Comparison of ENCODE assay signal across 1 cellular context in the genomic region with DNA sequence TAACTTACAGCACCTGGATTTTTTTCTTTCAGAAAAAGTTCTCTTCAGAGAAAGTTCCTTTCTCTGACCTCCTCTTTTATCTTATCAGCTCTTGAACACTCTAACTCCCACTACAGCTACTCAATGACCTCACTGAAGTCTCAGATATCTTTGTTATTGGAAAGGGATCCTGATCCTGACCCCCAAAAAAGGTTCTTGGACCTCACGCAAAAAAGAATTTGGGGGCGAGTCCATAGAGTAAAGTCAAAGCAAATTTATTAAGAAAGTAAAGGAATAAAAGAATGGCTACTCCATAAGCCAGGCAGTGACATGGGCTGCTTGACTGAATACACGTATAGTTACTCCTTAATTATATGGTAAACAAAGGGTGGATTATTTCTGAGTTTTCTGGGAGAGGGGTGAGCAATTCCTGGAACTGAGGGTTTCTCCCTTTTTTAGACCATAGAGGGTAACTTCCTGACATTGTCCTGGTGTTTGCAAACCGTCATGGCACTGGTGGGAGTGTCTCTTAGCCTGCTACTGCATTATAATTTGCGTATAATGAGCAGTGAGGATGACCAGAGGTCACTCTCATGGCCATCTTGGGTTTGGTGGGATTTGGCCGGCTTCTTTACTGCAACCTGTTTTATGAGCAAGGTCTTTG.
TF ChIP-seq lines count a peak whose summit lies in the region.

No MANE protein-coding gene starts in this region.

TF ChIP-seq in K562, 482 proteins besides CTCF, POLR2A, EP300 and RAD21 (continued from another document and continues in another):
- TF ChIP-seq RREB1 (CRISPR knock-in tag; IDR thresholded peaks at IDR 0.05) (no peak), NELFE (IDR thresholded peaks at IDR 0.05; ENCODE audit: insufficient read depth, insufficient read length) (no peak), HNRNPK (IDR thresholded peaks at IDR 0.05; ENCODE audit: low read depth, low read length, poor library complexity, severe bottlenecking) (no peak), ATF2 (CRISPR knock-in tag; IDR thresholded peaks at IDR 0.05) (no peak), POLR2AphosphoS5 (IDR thresholded peaks at IDR 0.05; ENCODE audit: control insufficient read depth, insufficient read depth, low read depth, low read length) (peak; percentile 87), ZFP1 (CRISPR knock-in tag; IDR thresholded peaks at IDR 0.05) (no peak), RFX5 (IDR thresholded peaks at IDR 0.05; ENCODE audit: low read depth, low read length) (no peak), NFIC (IDR thresholded peaks at IDR 0.05) (peak; percentile 86), L3MBTL2 (IDR thresholded peaks at IDR 0.05) (peak; percentile 13; the same call in 1 of the 2 replicates), ESRRB (CRISPR knock-in tag; IDR thresholded peaks at IDR 0.05; ENCODE audit: borderline replicate concordance) (no peak), SREBF2 (CRISPR knock-in tag; IDR thresholded peaks at IDR 0.05) (no peak), SRF (CRISPR knock-in tag; IDR thresholded peaks at IDR 0.05) (peak in 1 of 2 experiments; percentile 97; a peak in 2 of 4 replicates), ZNF766 (CRISPR knock-in tag; conservative IDR thresholded peaks at IDR 0.05) (peak; percentile 88), YBX1 (IDR thresholded peaks at IDR 0.05) (no peak), NCOA1 (IDR thresholded peaks at IDR 0.05; ENCODE audit: low read depth) (peak; percentile 90), CBFB (CRISPR knock-in tag; IDR thresholded peaks at IDR 0.05) (no peak), ARHGAP35 (IDR thresholded peaks at IDR 0.05; ENCODE audit: partially characterized antibody) (no peak), SMARCC2 (IDR thresholded peaks at IDR 0.05; ENCODE audit: low read depth) (peak; percentile 98), DIDO1 (tag; IDR thresholded peaks at IDR 0.05; ENCODE audit: low read depth) (no peak), ZNF133 (CRISPR knock-in tag; IDR thresholded peaks at IDR 0.05) (no peak), PRPF4 (IDR thresholded peaks at IDR 0.05; ENCODE audit: insufficient read depth, low read depth, low read length, poor library complexity, severe bottlenecking) (no peak), ZNF165 (CRISPR knock-in tag; IDR thresholded peaks at IDR 0.05; ENCODE audit: borderline replicate concordance) (no peak), EHMT2 (IDR thresholded peaks at IDR 0.05) (peak; percentile 75; the same call in 1 of the 2 replicates), RBFOX2 (IDR thresholded peaks at IDR 0.05; ENCODE audit: low read depth, low read length) (peak; percentile 48), PPARD (CRISPR knock-in tag; IDR thresholded peaks at IDR 0.05) (no peak), KDM5B (IDR thresholded peaks at IDR 0.05; ENCODE audit: insufficient replicate concordance, low read depth, low read length) (peak; percentile 46), CEBPG (CRISPR knock-in tag; IDR thresholded peaks at IDR 0.05) (no peak), CEBPG (tag; conservative IDR thresholded peaks at IDR 0.05 in 1 of 2, IDR thresholded peaks at IDR 0.05 in 1 of 2) (no peak), TOE1 (IDR thresholded peaks at IDR 0.05; ENCODE audit: borderline replicate concordance) (no peak), TOE1 (CRISPR knock-in tag; IDR thresholded peaks at IDR 0.05; ENCODE audit: borderline replicate concordance, low read depth) (no peak), MAX (CRISPR knock-in tag; IDR thresholded peaks at IDR 0.05) (no peak), VEZF1 (CRISPR knock-in tag; IDR thresholded peaks at IDR 0.05) (peak; percentile 58), TRIM24 (IDR thresholded peaks at IDR 0.05) (peak; percentile 95 to 96), KDM2B (CRISPR knock-in tag; IDR thresholded peaks at IDR 0.05) (no peak), KAT7 (CRISPR knock-in tag; IDR thresholded peaks at IDR 0.05; ENCODE audit: borderline replicate concordance) (no peak), ZHX1 (conservative IDR thresholded peaks at IDR 0.05; ENCODE audit: low read length) (no peak)
- TF ChIP-seq, protein P1, sequence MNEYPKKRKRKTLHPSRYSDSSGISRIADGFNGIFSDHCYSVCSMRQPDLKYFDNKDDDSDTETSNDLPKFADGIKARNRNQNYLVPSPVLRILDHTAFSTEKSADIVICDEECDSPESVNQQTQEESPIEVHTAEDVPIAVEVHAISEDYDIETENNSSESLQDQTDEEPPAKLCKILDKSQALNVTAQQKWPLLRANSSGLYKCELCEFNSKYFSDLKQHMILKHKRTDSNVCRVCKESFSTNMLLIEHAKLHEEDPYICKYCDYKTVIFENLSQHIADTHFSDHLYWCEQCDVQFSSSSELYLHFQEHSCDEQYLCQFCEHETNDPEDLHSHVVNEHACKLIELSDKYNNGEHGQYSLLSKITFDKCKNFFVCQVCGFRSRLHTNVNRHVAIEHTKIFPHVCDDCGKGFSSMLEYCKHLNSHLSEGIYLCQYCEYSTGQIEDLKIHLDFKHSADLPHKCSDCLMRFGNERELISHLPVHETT (CRISPR knock-in tag; conservative IDR thresholded peaks at IDR 0.05 in 1 of 2, IDR thresholded peaks at IDR 0.05 in 1 of 2), result peak in 1 of 2 experiments; percentile 27; a peak in 1 of 4 replicates
- TF ChIP-seq, protein P2, sequence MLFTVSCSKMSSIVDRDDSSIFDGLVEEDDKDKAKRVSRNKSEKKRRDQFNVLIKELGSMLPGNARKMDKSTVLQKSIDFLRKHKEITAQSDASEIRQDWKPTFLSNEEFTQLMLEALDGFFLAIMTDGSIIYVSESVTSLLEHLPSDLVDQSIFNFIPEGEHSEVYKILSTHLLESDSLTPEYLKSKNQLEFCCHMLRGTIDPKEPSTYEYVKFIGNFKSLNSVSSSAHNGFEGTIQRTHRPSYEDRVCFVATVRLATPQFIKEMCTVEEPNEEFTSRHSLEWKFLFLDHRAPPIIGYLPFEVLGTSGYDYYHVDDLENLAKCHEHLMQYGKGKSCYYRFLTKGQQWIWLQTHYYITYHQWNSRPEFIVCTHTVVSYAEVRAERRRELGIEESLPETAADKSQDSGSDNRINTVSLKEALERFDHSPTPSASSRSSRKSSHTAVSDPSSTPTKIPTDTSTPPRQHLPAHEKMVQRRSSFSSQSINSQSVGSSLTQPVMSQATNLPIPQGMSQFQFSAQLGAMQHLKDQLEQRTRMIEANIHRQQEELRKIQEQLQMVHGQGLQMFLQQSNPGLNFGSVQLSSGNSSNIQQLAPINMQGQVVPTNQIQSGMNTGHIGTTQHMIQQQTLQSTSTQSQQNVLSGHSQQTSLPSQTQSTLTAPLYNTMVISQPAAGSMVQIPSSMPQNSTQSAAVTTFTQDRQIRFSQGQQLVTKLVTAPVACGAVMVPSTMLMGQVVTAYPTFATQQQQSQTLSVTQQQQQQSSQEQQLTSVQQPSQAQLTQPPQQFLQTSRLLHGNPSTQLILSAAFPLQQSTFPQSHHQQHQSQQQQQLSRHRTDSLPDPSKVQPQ (CRISPR knock-in tag; IDR thresholded peaks at IDR 0.05; ENCODE audit: borderline replicate concordance), result no peak
